15 cellular contexts compared by ENCODE assay signal in genomic region chr3:49607105-49607591, GRCh38. TPM values are rescaled to one million over a fixed set of nuclear protein-coding genes. Genes with fewer than 3 reads are reported as not detected.
DNase-seq lines count a peak whose midpoint lies in the region; ATAC-seq, FAIRE-seq and TF ChIP-seq lines count a peak whose summit lies in the region.
"Had no signal": no experiment of that assay in that cellular context is flagged by ENCODE, and none has a peak within 500 bp of the region (broad histone marks: within the 10 kb centered on the region; RNA-seq: fewer than 3 reads in every experiment).

No MANE protein-coding gene starts in this region.

- H3K36me3 Mint-ChIP-seq in T-helper 2 cell treated with Interferon-gamma antibody and Interleukin-4, amounts not matched to agents 5 μg/mL and 100 μg/mL, for 36 hours (ENCODE audit: low read depth), result no peaks in the 10 kb centered on the region

- H3K4me3 Mint-ChIP-seq in T-helper 2 cell treated with Interferon-gamma antibody and Interleukin-4, amounts not matched to agents 5 μg/mL and 100 μg/mL, for 36 hours, result no peak overlapping the region
- H3K4me3 Mint-ChIP-seq: nephron had no signal

- no peak for TF ChIP-seq POLR2A in thyroid gland (IDR thresholded peaks at IDR 0.05)

- TF ChIP-seq CTCF in bronchial epithelial cell (IDR thresholded peaks at IDR 0.05; ENCODE audit: insufficient read depth, low read length, severe bottlenecking) (no peak), thyroid gland (IDR thresholded peaks at IDR 0.05) (no peak)

- H3K4me1 Mint-ChIP-seq in T-helper 2 cell treated with Interferon-gamma antibody and Interleukin-4, amounts not matched to agents 5 μg/mL and 100 μg/mL, for 36 hours (ENCODE audit: low read depth), result peaks cover 15% of the 10 kb centered on the region
- H3K4me1 Mint-ChIP-seq: nephron had no signal

- H3K27me3 ChIP-seq in bronchial epithelial cell (ENCODE audit: control insufficient read depth, insufficient read depth, low read length) (no peaks in the 10 kb centered on the region), thyroid gland (no peaks in the 10 kb centered on the region)
- H3K27me3 ChIP-seq: gastroesophageal sphincter had no signal

- WGBS in thyroid gland, 2 donors, result 65 to 86% methylated on average over 3 of the region's 3 CpGs

- ATAC-seq in left lobe of liver, result peak; percentile 33
- no peak for ATAC-seq in GM19455 (IDR thresholded peaks at IDR 0.05; ENCODE audit: unreplicated experiment)
- no peak for ATAC-seq in HG02885 (IDR thresholded peaks at IDR 0.05; ENCODE audit: poor library complexity, unreplicated experiment)
- ATAC-seq: gastroesophageal sphincter had no signal

- no peak overlapping the region for H3K27ac Mint-ChIP-seq in T-helper 2 cell treated with Interferon-gamma antibody and Interleukin-4, amounts not matched to agents 5 μg/mL and 100 μg/mL, for 36 hours

- no peaks in the 10 kb centered on the region for H3K9me3 ChIP-seq in thyroid gland
- H3K9me3 ChIP-seq: Caco-2, gastroesophageal sphincter had no signal

- peak; percentile 98 for FAIRE-seq in bronchial epithelial cell (lab: Jason Lieb, UNC)

- intact Hi-C loops in thyroid gland (cut with DNase I), result no loop called here

- H3K36me3 ChIP-seq in bronchial epithelial cell (ENCODE audit: control insufficient read depth, insufficient read depth, low read length), result no peaks in the 10 kb centered on the region
- H3K36me3 ChIP-seq in thyroid gland, result no peaks in the 10 kb centered on the region
- H3K36me3 ChIP-seq: gastroesophageal sphincter had no signal

- H3K27ac ChIP-seq in thyroid gland, result no peak overlapping the region
- H3K27ac ChIP-seq: 22Rv1, gastroesophageal sphincter had no signal

- peaks cover 7 to 11% of the 10 kb centered on the region in 2 donors for H3K4me1 ChIP-seq in thyroid gland
- H3K4me1 ChIP-seq: Caco-2, gastroesophageal sphincter had no signal

- H3K27me3 Mint-ChIP-seq in T-helper 2 cell treated with Interferon-gamma antibody and Interleukin-4, amounts not matched to agents 5 μg/mL and 100 μg/mL, for 36 hours (ENCODE audit: low read depth), result no peaks in the 10 kb centered on the region

- H3K4me3 ChIP-seq in bronchial epithelial cell (ENCODE audit: low read depth, low read length) (no peak overlapping the region), thyroid gland (replicated peaks in 1 of 3) (no peak overlapping the region)
- H3K4me3 ChIP-seq: gastroesophageal sphincter, skin epidermis had no signal

- peak; percentile 5 for DNase-seq in DMS 273 (lab: John Stamatoyannopoulos, UW; ENCODE audit: unreplicated experiment)
- DNase-seq in DMS 273 treated with DMSO at 0.1 percent for 48 hours (lab: John Stamatoyannopoulos, UW), result no peak
- DNase-seq in bronchial epithelial cell (ENCODE audit: low read depth), result peak; percentile 70
- DNase-seq in left lobe of liver (ENCODE audit: low spot score), result peak; percentile 36
- peak; percentile 7 to 21 for DNase-seq in thyroid gland
- DNase-seq in T-helper 2 cell treated with Interferon-gamma antibody and Interleukin-4, amounts not matched to agents 5 μg/mL and 100 μg/mL, for 36 hours (ENCODE audit: low spot score), result no peak
- DNase-seq: Caco-2, NCI-H1436, SHP77 treated with DMSO at 0.1 percent for 48 hours had no signal

- no peaks in the 10 kb centered on the region for H3K9me3 Mint-ChIP-seq in T-helper 2 cell treated with Interferon-gamma antibody and Interleukin-4, amounts not matched to agents 5 μg/mL and 100 μg/mL, for 36 hours
- H3K9me3 Mint-ChIP-seq: nephron had no signal

RNA-seq across cellular contexts. Expression of gene BSN, which starts 52.9 kb away (rescaled TPM):
- total RNA-seq in bronchial epithelial cell, result under 0.01 TPM in 1 of 2 replicates, not detected in the other
- total RNA-seq in left lobe of liver, result 0.73 TPM
- total RNA-seq in thyroid gland, result 1 to 10 TPM in 2 of 4 donors, under 1 TPM in 2; 0.56 to 1.8 (median 0.99) TPM

Comparison
In these comparisons a context has a peak if more than half of its experiments do, and no peak if none do; other contexts are left out.
1. DNase-seq: peak in DMS 273 (single experiment), bronchial epithelial cell (single experiment), left lobe of liver (single experiment) and thyroid gland (2 of 2); none in DMS 273 treated with DMSO at 0.1 percent for 48 hours (single experiment) and T-helper 2 cell treated with Interferon-gamma antibody and Interleukin-4, amounts not matched to agents 5 μg/mL and 100 μg/mL, for 36 hours (single experiment).